Comparison of ENCODE assay signal across 13 cellular contexts in the genomic region with DNA sequence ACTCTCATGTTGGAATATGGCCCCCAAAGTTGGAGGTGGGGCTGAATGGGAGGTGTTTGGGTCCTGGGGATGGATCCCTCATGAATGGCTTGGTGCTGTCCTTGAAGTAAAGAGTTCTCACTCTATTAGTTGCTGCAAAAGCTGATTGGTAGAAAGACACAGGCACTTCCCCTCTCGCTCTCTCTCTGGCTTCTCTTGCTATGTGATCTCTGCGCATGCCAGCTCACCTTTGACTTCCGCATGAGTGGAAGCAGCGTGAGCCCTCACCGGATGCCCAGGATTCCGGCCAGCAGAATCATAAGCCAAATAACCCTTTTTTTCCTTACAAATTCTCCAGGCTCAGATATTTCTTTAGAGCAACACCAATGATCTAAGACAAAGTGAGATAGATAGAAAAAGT.
"Had no signal": no experiment of that assay in that cellular context is flagged by ENCODE, and none has a peak within 500 bp of the region (broad histone marks: within the 10 kb centered on the region; RNA-seq: fewer than 3 reads in every experiment).

No MANE protein-coding gene starts in this region.

- ATAC-seq: activated T-helper 17 cell treated with anti-CD3 and anti-CD28 coated beads, Interleukin-2, amount 50 U/mL, for 72 hours; left ventricle myocardium superior had no signal

- H3K27ac Mint-ChIP-seq: activated T-helper 17 cell treated with anti-CD3 and anti-CD28 coated beads, Interleukin-2, amount 50 U/mL, for 72 hours had no signal

- DNase-seq: activated CD4-positive, alpha-beta T cell treated with anti-CD3 and anti-CD28 coated beads for 1 hour; activated CD4-positive, alpha-beta T cell treated with anti-CD3 and anti-CD28 coated beads, Interleukin-2, amount 50 U/mL, for 4 hours; activated naive CD4-positive, alpha-beta T cell treated with Interleukin-2 at 50 U/mL for 16 hours; anterior cingulate cortex; left ventricle myocardium superior; naive B cell; sigmoid colon; spleen; stimulated activated CD4-positive, alpha-beta T cell treated with anti-CD3 and anti-CD28 coated beads, Interleukin-1b, Interleukin-23, amount 100 ng/mL, for 48 hours; uterus had no signal

- H3K9me3 Mint-ChIP-seq: activated T-helper 17 cell treated with anti-CD3 and anti-CD28 coated beads, Interleukin-2, amount 50 U/mL, for 72 hours had no signal

- H3K27ac ChIP-seq: esophagus muscularis mucosa, parathyroid adenoma, sigmoid colon, spleen, uterus had no signal

- H3K4me3 ChIP-seq: esophagus muscularis mucosa, sigmoid colon, spleen, uterus had no signal

- H3K27me3 ChIP-seq: uterus had no signal

- H3K4me3 Mint-ChIP-seq: activated T-helper 17 cell treated with anti-CD3 and anti-CD28 coated beads, Interleukin-2, amount 50 U/mL, for 72 hours had no signal

- H3K4me1 Mint-ChIP-seq: activated T-helper 17 cell treated with anti-CD3 and anti-CD28 coated beads, Interleukin-2, amount 50 U/mL, for 72 hours; naive B cell had no signal

- H3K9me3 ChIP-seq: esophagus muscularis mucosa, sigmoid colon, uterus had no signal

- H3K4me1 ChIP-seq: esophagus muscularis mucosa, parathyroid adenoma, sigmoid colon, spleen, uterus had no signal

- H3K36me3 ChIP-seq: esophagus muscularis mucosa, sigmoid colon, spleen, uterus had no signal
